Comparison of ENCODE assay signal across 15 cellular contexts in the genomic region with DNA sequence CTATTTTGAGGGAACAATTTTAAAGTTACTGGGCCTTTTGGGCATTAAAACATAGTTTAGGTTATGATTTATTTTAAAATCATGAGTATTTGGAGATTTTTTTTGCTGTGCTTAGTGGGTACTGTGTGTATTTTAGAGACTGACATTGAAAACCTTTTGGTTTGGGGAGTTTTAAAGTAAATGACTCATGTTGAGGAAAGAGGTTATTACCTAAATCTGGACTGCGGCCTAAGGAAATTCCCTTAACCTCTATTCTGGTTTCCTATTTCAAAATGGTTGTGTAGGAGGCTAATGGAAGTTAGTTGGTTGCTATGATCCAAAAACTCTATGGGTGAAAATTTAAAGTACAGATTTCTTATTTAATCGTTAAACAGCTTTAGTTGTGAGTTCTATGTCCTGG. TPM values are rescaled to one million over a fixed set of nuclear protein-coding genes. Genes with fewer than 3 reads are reported as not detected.
DNase-seq lines count a peak whose midpoint lies in the region; ATAC-seq and TF ChIP-seq lines count a peak whose summit lies in the region.
"Had no signal": no experiment of that assay in that cellular context is flagged by ENCODE, and none has a peak within 500 bp of the region (broad histone marks: within the 10 kb centered on the region; RNA-seq: fewer than 3 reads in every experiment).

No MANE protein-coding gene starts in this region.

- H3K4me3 Mint-ChIP-seq in activated CD8-positive, alpha-beta T cell treated with anti-CD3 and anti-CD28 coated beads, Interleukin-2, amount 10 ng/mL, durations not matched to agents 7 days and 5 days = no peak overlapping the region
- H3K4me3 Mint-ChIP-seq: central memory CD8-positive, alpha-beta T cell; stimulated activated naive B cell treated with anti-CD40 and anti-IgM and Interleukin-4, amounts not matched to agents 10 μg/mL and 1 μg/mL and 100 μg/mL, for 72 hours; T-cell had no signal

- H3K9me3 ChIP-seq in fibroblast of lung (ENCODE audit: control insufficient read depth, insufficient read depth, low read depth, low read length) (no peaks in the 10 kb centered on the region), tibial nerve (no peaks in the 10 kb centered on the region), upper lobe of left lung (no peaks in the 10 kb centered on the region)
- H3K9me3 ChIP-seq: mucosa of descending colon had no signal

- DNase-seq in EH (ENCODE audit: low read depth) (peak; percentile 11), fibroblast of lung (ENCODE audit: low read depth in 2 of 2) (peak; percentile 70 to 84), tibial nerve (ENCODE audit: low spot score in 2 of 2) (no peak), upper lobe of left lung (no peak), NCI-H345 (lab: John Stamatoyannopoulos, UW) (no peak)
- no peak for DNase-seq in activated CD8-positive, alpha-beta T cell treated with anti-CD3 and anti-CD28 coated beads, Interleukin-2, amount 10 ng/mL, durations not matched to agents 7 days and 5 days
- DNase-seq: AML-193; heart right ventricle; mucosa of descending colon; NCI-H446; stimulated activated naive B cell treated with anti-CD40 and anti-IgM and Interleukin-4, amounts not matched to agents 10 μg/mL and 1 μg/mL and 100 μg/mL, for 72 hours; T-cell had no signal

- H3K9ac ChIP-seq in fibroblast of lung (ENCODE audit: insufficient read depth, low read length) = no peak overlapping the region

- H3K36me3 ChIP-seq in fibroblast of lung (ENCODE audit: control insufficient read depth, insufficient read depth, low read length) (no peaks in the 10 kb centered on the region), tibial nerve (no peaks in the 10 kb centered on the region), upper lobe of left lung (no peaks in the 10 kb centered on the region)
- H3K36me3 ChIP-seq: heart right ventricle had no signal

- no peaks in the 10 kb centered on the region for H4K20me1 ChIP-seq in fibroblast of lung (ENCODE audit: control insufficient read depth, extremely low read depth, insufficient read depth, low read length)

- no peaks in the 10 kb centered on the region for H3K79me2 ChIP-seq in fibroblast of lung (ENCODE audit: control insufficient read depth, insufficient read depth, low read length)

- H3K9me3 Mint-ChIP-seq in activated CD8-positive, alpha-beta T cell treated with anti-CD3 and anti-CD28 coated beads, Interleukin-2, amount 10 ng/mL, durations not matched to agents 7 days and 5 days (ENCODE audit: insufficient read depth) = no peaks in the 10 kb centered on the region
- H3K9me3 Mint-ChIP-seq: central memory CD8-positive, alpha-beta T cell; stimulated activated naive B cell treated with anti-CD40 and anti-IgM and Interleukin-4, amounts not matched to agents 10 μg/mL and 1 μg/mL and 100 μg/mL, for 72 hours had no signal

- H3K4me1 ChIP-seq in fibroblast of lung (ENCODE audit: control insufficient read depth, extremely low read depth, insufficient read depth, low read length) (no peaks in the 10 kb centered on the region), tibial nerve (peaks cover 0 to 4% (median 0%) of the 10 kb centered on the region in 4 donors), upper lobe of left lung (no peaks in the 10 kb centered on the region)

- 68 to 72% methylated on average over 2 of the region's 2 CpGs for WGBS in tibial nerve, 2 donors
- WGBS in upper lobe of left lung, 2 donors = 74 to 87% methylated on average over 2 of the region's 2 CpGs

- TF ChIP-seq CTCF in fibroblast of lung (conservative IDR thresholded peaks at IDR 0.05 in 1 of 2, IDR thresholded peaks at IDR 0.05 in 1 of 2; ENCODE audit: low read depth in 1 of 2, low read length in 2 of 2) (no peak), tibial nerve (IDR thresholded peaks at IDR 0.05) (no peak), upper lobe of left lung (IDR thresholded peaks at IDR 0.05) (no peak)

- H3K4me1 Mint-ChIP-seq in activated CD8-positive, alpha-beta T cell treated with anti-CD3 and anti-CD28 coated beads, Interleukin-2, amount 10 ng/mL, durations not matched to agents 7 days and 5 days (ENCODE audit: low read depth) = no peaks in the 10 kb centered on the region
- H3K4me1 Mint-ChIP-seq: central memory CD8-positive, alpha-beta T cell; stimulated activated naive B cell treated with anti-CD40 and anti-IgM and Interleukin-4, amounts not matched to agents 10 μg/mL and 1 μg/mL and 100 μg/mL, for 72 hours; T-cell had no signal

- CTCF ChIA-PET in activated CD8-positive, alpha-beta T cell treated with anti-CD3 and anti-CD28 coated beads, Interleukin-2, amount 10 ng/mL, durations not matched to agents 7 days and 5 days (lab: Charles Lee) = no interaction called here

- H3K4me3 ChIP-seq in fibroblast of lung (replicated peaks in 1 of 4; ENCODE audit: control extremely low read depth in 1 of 4, insufficient read depth in 1 of 4, low read depth in 3 of 4, low read length in 4 of 4) (no peak overlapping the region), tibial nerve (no peak overlapping the region), upper lobe of left lung (no peak overlapping the region)
- H3K4me3 ChIP-seq: heart right ventricle, mucosa of descending colon had no signal

- no peak for TF ChIP-seq POLR2A in tibial nerve (IDR thresholded peaks at IDR 0.05)
- no peak for TF ChIP-seq POLR2A in upper lobe of left lung (IDR thresholded peaks at IDR 0.05)

- H3K27me3 Mint-ChIP-seq in activated CD8-positive, alpha-beta T cell treated with anti-CD3 and anti-CD28 coated beads, Interleukin-2, amount 10 ng/mL, durations not matched to agents 7 days and 5 days (ENCODE audit: low read depth) = no peaks in the 10 kb centered on the region

- no peak overlapping the region for H3K27ac Mint-ChIP-seq in activated CD8-positive, alpha-beta T cell treated with anti-CD3 and anti-CD28 coated beads, Interleukin-2, amount 10 ng/mL, durations not matched to agents 7 days and 5 days
- H3K27ac Mint-ChIP-seq: stimulated activated naive B cell treated with anti-CD40 and anti-IgM and Interleukin-4, amounts not matched to agents 10 μg/mL and 1 μg/mL and 100 μg/mL, for 72 hours; T-cell had no signal

- no peak for TF ChIP-seq EP300 in tibial nerve (IDR thresholded peaks at IDR 0.05)
- TF ChIP-seq EP300 in upper lobe of left lung (IDR thresholded peaks at IDR 0.05) = no peak

- no peak overlapping the region for H3K4me2 ChIP-seq in fibroblast of lung (ENCODE audit: extremely low read depth, insufficient read depth, low read length)

- POLR2A ChIA-PET in activated CD8-positive, alpha-beta T cell treated with anti-CD3 and anti-CD28 coated beads, Interleukin-2, amount 10 ng/mL, durations not matched to agents 7 days and 5 days (lab: Charles Lee) = no interaction called here

- H2AFZ ChIP-seq in fibroblast of lung (ENCODE audit: low read length) = no peak overlapping the region

- no peaks in the 10 kb centered on the region for H3K36me3 Mint-ChIP-seq in activated CD8-positive, alpha-beta T cell treated with anti-CD3 and anti-CD28 coated beads, Interleukin-2, amount 10 ng/mL, durations not matched to agents 7 days and 5 days (ENCODE audit: low read depth)
- H3K36me3 Mint-ChIP-seq: stimulated activated naive B cell treated with anti-CD40 and anti-IgM and Interleukin-4, amounts not matched to agents 10 μg/mL and 1 μg/mL and 100 μg/mL, for 72 hours; T-cell had no signal

- H3K27me3 ChIP-seq in fibroblast of lung (ENCODE audit: control insufficient read depth, insufficient read depth, low read length) = no peaks in the 10 kb centered on the region
- H3K27me3 ChIP-seq in tibial nerve = no peaks in the 10 kb centered on the region
- no peaks in the 10 kb centered on the region for H3K27me3 ChIP-seq in upper lobe of left lung
- H3K27me3 ChIP-seq: heart right ventricle had no signal

- H3K27ac ChIP-seq in fibroblast of lung (ENCODE audit: insufficient read depth, low read length) (no peak overlapping the region), tibial nerve (peak overlapping the region in 2 of 4 donors; percentile 25 to 44), upper lobe of left lung (no peak overlapping the region)
- H3K27ac ChIP-seq: heart right ventricle had no signal

- ATAC-seq in GM21423 (IDR thresholded peaks at IDR 0.05; ENCODE audit: unreplicated experiment) = peak; percentile 64
- ATAC-seq in HG03565 (IDR thresholded peaks at IDR 0.05; ENCODE audit: unreplicated experiment) = peak; percentile 70
- no peak for ATAC-seq in upper lobe of left lung (ENCODE audit: low FRiP score in 2 of 2)
- no peak for ATAC-seq in activated CD8-positive, alpha-beta T cell treated with anti-CD3 and anti-CD28 coated beads, Interleukin-2, amount 10 ng/mL, durations not matched to agents 7 days and 5 days
- ATAC-seq: heart right ventricle, mucosa of descending colon, T-cell had no signal

RNA-seq across cellular contexts. Expression of gene DPH6, which starts 57.3 kb away (rescaled TPM):
- total RNA-seq in fibroblast of lung (12.8 and 13.5 TPM in 2 replicates), tibial nerve (10 to 100 TPM; 20.9 to 37.8 (median 26.7) TPM), upper lobe of left lung (10 to 100 TPM in 4 of 6 donors, 1 to 10 TPM in 2; 6.3 to 48.2 (median 14.6) TPM)
- 9.7 and 19.2 TPM in 2 replicates for polyA plus RNA-seq in fibroblast of lung
- polyA plus RNA-seq in fibroblast of lung (2012) = 7.6 and 15.1 TPM in 2 replicates
- 21.5 TPM in 1 of 2 replicates, not detected in the other for polyA minus RNA-seq in fibroblast of lung (ENCODE audit: low replicate concordance)
- total RNA-seq in activated CD8-positive, alpha-beta T cell treated with anti-CD3 and anti-CD28 coated beads, Interleukin-2, amount 10 ng/mL, durations not matched to agents 7 days and 5 days = 10 to 100 TPM; 10.0 to 10.1 TPM

Comparison
In these comparisons a context has a peak if more than half of its experiments do, and no peak if none do; other contexts are left out.
1. DNase-seq: peak in EH (single experiment) and fibroblast of lung (2 of 2); none in tibial nerve (0 of 2), upper lobe of left lung (0 of 2), activated CD8-positive, alpha-beta T cell treated with anti-CD3 and anti-CD28 coated beads, Interleukin-2, amount 10 ng/mL, durations not matched to agents 7 days and 5 days (single experiment) and NCI-H345 (single experiment).
2. ATAC-seq: peak in GM21423 (single experiment) and HG03565 (single experiment); none in upper lobe of left lung (0 of 2) and activated CD8-positive, alpha-beta T cell treated with anti-CD3 and anti-CD28 coated beads, Interleukin-2, amount 10 ng/mL, durations not matched to agents 7 days and 5 days (single experiment).